ENCODE assay signal across 8 cellular contexts in the genomic region with DNA sequence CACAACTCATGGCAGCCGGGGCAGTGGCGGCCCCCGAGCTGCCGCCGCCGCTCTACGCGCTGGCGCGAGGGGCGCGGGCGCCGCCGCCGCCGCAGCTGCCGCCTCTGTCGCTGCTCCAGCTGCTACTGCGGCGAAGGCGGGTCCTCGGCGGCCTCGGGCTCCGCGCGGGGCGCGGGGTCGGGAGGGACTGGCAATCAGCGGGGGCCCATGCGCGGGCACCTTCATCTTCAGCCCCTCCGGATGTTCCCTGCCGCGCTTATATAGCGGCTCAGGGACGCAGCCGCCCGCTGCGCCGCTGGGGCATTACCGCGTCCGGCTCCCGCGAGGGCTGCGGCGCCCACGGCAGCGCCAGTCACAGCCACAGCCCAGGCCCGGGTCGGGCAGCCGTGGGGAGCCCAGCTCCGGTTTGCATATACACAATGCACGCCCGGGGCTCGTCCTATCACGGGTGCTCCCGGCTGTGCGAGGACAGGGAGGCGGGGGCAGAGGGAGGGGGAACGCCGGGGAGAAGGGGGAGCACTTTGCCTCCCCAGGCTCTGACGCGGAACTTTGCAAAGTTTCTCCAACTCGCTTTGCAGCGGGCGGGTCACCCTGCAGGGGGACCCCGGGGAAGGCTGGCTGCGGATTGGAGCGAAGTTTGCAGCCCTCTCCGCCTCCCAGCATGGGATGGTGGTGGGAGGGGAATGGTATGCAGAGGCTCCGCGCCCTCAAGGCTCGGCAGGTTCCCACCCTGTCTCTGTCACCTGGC. TPM values are rescaled to one million over a fixed set of nuclear protein-coding genes. Genes with fewer than 3 reads are reported as not detected.
DNase-seq lines count a peak whose midpoint lies in the region; ATAC-seq and TF ChIP-seq lines count a peak whose summit lies in the region.

A gene with protein sequence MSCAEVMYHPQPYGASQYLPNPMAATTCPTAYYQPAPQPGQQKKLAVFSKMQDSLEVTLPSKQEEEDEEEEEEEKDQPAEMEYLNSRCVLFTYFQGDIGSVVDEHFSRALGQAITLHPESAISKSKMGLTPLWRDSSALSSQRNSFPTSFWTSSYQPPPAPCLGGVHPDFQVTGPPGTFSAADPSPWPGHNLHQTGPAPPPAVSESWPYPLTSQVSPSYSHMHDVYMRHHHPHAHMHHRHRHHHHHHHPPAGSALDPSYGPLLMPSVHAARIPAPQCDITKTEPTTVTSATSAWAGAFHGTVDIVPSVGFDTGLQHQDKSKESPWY (minus strand): TSS at position 416 of the 748 bp plus-strand sequence. CDS start 406 bp downstream, at position 10.

- H3K9me3 ChIP-seq in HUES64 (ENCODE audit: insufficient read depth, low read depth, low read length) (no peaks in the 10 kb centered on the region), left ventricle myocardium inferior (replicated peaks) (no peaks in the 10 kb centered on the region)

- intact Hi-C loops in left ventricle myocardium inferior (cut with micrococcal nuclease) = no loop called here

- no peak within 1 kb of the TSS for H3K27ac Mint-ChIP-seq in activated naive CD8-positive, alpha-beta T cell treated with anti-CD3 and anti-CD28 coated beads, Interleukin-2, amount 50 U/mL, for 24 hours
- H3K27ac Mint-ChIP-seq in progenitor cell of endocrine pancreas = peak within 1 kb of the TSS; percentile 96

- peak within 1 kb of the TSS; percentile 72 for H3K9ac ChIP-seq in HUES64 (ENCODE audit: low read depth, low read length)

- TF ChIP-seq CTCF in left ventricle myocardium inferior (IDR thresholded peaks at IDR 0.05; ENCODE audit: borderline replicate concordance) = peak; percentile 21
- TF ChIP-seq CTCF in progenitor cell of endocrine pancreas (IDR thresholded peaks at IDR 0.05; ENCODE audit: unreplicated experiment) = peak; percentile 46

- H3K36me3 ChIP-seq in HUES64 (ENCODE audit: insufficient read depth, low read length) (no peaks in the 10 kb centered on the region), left ventricle myocardium inferior (no peaks in the 10 kb centered on the region)

- H3K4me3 ChIP-seq in HUES64 (ENCODE audit: low read length) (peak within 1 kb of the TSS; percentile 72), left ventricle myocardium inferior (peak within 1 kb of the TSS; percentile 71)

- DNase-seq in NCI-H2171 treated with DMSO at 0.1 percent for 48 hours (lab: John Stamatoyannopoulos, UW) (peak; percentile 22), NCI-H2171 (lab: John Stamatoyannopoulos, UW) (no peak), left ventricle myocardium inferior (peak; percentile 63), progenitor cell of endocrine pancreas (ENCODE audit: low spot score, unreplicated experiment) (peak; percentile 68), NCI-H446 (lab: John Stamatoyannopoulos, UW) (no peak), GF-D8 (lab: John Stamatoyannopoulos, UW) (no peak)
- DNase-seq in activated naive CD8-positive, alpha-beta T cell treated with anti-CD3 and anti-CD28 coated beads, Interleukin-2, amount 50 U/mL, for 24 hours = no peak

- H3K4me1 ChIP-seq in HUES64 (ENCODE audit: insufficient read depth, low read length) = peaks cover 10% of the 10 kb centered on the region
- peaks cover 16% of the 10 kb centered on the region for H3K4me1 ChIP-seq in left ventricle myocardium inferior

- H3K27ac ChIP-seq in HUES64 (ENCODE audit: low read depth, low read length) = peak within 1 kb of the TSS; percentile 80
- peak within 1 kb of the TSS; percentile 83 for H3K27ac ChIP-seq in left ventricle myocardium inferior (replicated peaks)

- peaks cover 2% of the 10 kb centered on the region for H3K4me1 Mint-ChIP-seq in activated naive CD8-positive, alpha-beta T cell treated with anti-CD3 and anti-CD28 coated beads, Interleukin-2, amount 50 U/mL, for 24 hours
- peaks cover 8% of the 10 kb centered on the region for H3K4me1 Mint-ChIP-seq in progenitor cell of endocrine pancreas (ENCODE audit: low read depth)

- peaks cover 31% of the 10 kb centered on the region for H3K27me3 Mint-ChIP-seq in activated naive CD8-positive, alpha-beta T cell treated with anti-CD3 and anti-CD28 coated beads, Interleukin-2, amount 50 U/mL, for 24 hours
- peaks cover 54% of the 10 kb centered on the region for H3K27me3 Mint-ChIP-seq in progenitor cell of endocrine pancreas

- H3K27me3 ChIP-seq in HUES64 (ENCODE audit: insufficient read depth, low read length) (peaks cover 18% of the 10 kb centered on the region), left ventricle myocardium inferior (ENCODE audit: low read depth) (peaks cover 40% of the 10 kb centered on the region)

- H3K9me3 Mint-ChIP-seq in activated naive CD8-positive, alpha-beta T cell treated with anti-CD3 and anti-CD28 coated beads, Interleukin-2, amount 50 U/mL, for 24 hours = peaks cover 3% of the 10 kb centered on the region
- H3K9me3 Mint-ChIP-seq in progenitor cell of endocrine pancreas (ENCODE audit: low read depth) = no peaks in the 10 kb centered on the region

- H3K36me3 Mint-ChIP-seq in activated naive CD8-positive, alpha-beta T cell treated with anti-CD3 and anti-CD28 coated beads, Interleukin-2, amount 50 U/mL, for 24 hours (ENCODE audit: low read depth) = no peaks in the 10 kb centered on the region
- H3K36me3 Mint-ChIP-seq in progenitor cell of endocrine pancreas (ENCODE audit: insufficient read depth) = no peaks in the 10 kb centered on the region

- WGBS in HUES64 = under 1% methylated on average over 77 of the region's 77 CpGs

- no peak within 1 kb of the TSS for H3K4me3 Mint-ChIP-seq in activated naive CD8-positive, alpha-beta T cell treated with anti-CD3 and anti-CD28 coated beads, Interleukin-2, amount 50 U/mL, for 24 hours
- peak within 1 kb of the TSS; percentile 83 for H3K4me3 Mint-ChIP-seq in progenitor cell of endocrine pancreas (ENCODE audit: low read depth)

- peak; percentile 20 for ATAC-seq in activated naive CD8-positive, alpha-beta T cell treated with anti-CD3 and anti-CD28 coated beads, Interleukin-2, amount 50 U/mL, for 24 hours

RNA-seq across cellular contexts. Expression of the gene that starts here (rescaled TPM):
- polyA plus RNA-seq in HUES64 (2013, experiment 1 of 2) = 12.7 TPM
- polyA plus RNA-seq in HUES64 (2013, experiment 2 of 2) = 12.0 TPM
- 4.0 TPM for total RNA-seq in left ventricle myocardium inferior
- total RNA-seq in progenitor cell of endocrine pancreas = 1.9 and 2.0 TPM in 2 replicates

Comparison
In these comparisons a context has a peak if more than half of its experiments do, and no peak if none do; other contexts are left out.
1. DNase-seq: peak in NCI-H2171 treated with DMSO at 0.1 percent for 48 hours (single experiment), left ventricle myocardium inferior (single experiment) and progenitor cell of endocrine pancreas (single experiment); none in NCI-H2171 (single experiment), activated naive CD8-positive, alpha-beta T cell treated with anti-CD3 and anti-CD28 coated beads, Interleukin-2, amount 50 U/mL, for 24 hours (single experiment), NCI-H446 (0 of 2) and GF-D8 (single experiment).